In genomic region chr15:66700412-66700801, GRCh38 we compare ENCODE assay signal across 8 cellular contexts. TPM values are rescaled to one million over a fixed set of nuclear protein-coding genes. Genes with fewer than 3 reads are reported as not detected.
A peak's percentile ranks its signal among the peaks of the same experiment; 100 is the strongest.
DNase-seq lines count a peak whose midpoint lies in the region; ATAC-seq and TF ChIP-seq lines count a peak whose summit lies in the region.

No MANE protein-coding gene starts in this region.

- H3K4me3 ChIP-seq in BLaER1: peak overlapping the region; percentile 71

- H3K36me3 Mint-ChIP-seq in IgD-negative memory B cell (peaks cover 3% of the 10 kb centered on the region), chondrocyte (ENCODE audit: low read depth) (no peaks in the 10 kb centered on the region)
- no peaks in the 10 kb centered on the region for H3K36me3 Mint-ChIP-seq in natural killer cell treated with Interleukin-12 subunit alpha and Interleukin-12 subunit beta and Interleukin-15 and Interleukin-18, amount 100 ng/mL, for 72 hours

- H3K27ac ChIP-seq in BLaER1: peak overlapping the region; percentile 35; the same call in 1 of the 2 replicates

- H3K36me3 ChIP-seq in BLaER1: no peaks in the 10 kb centered on the region

- H3K9me3 ChIP-seq in BLaER1: no peaks in the 10 kb centered on the region

- peak overlapping the region; percentile 97 for H3K4me2 ChIP-seq in BLaER1

- H3K27me3 ChIP-seq in BLaER1: peaks cover 38% of the 10 kb centered on the region

- H3K27me3 Mint-ChIP-seq in IgD-negative memory B cell (peaks cover 17% of the 10 kb centered on the region), chondrocyte (ENCODE audit: low read depth) (no peaks in the 10 kb centered on the region)
- H3K27me3 Mint-ChIP-seq in natural killer cell treated with Interleukin-12 subunit alpha and Interleukin-12 subunit beta and Interleukin-15 and Interleukin-18, amount 100 ng/mL, for 72 hours: peaks cover 16 to 21% of the 10 kb centered on the region in 2 donors

- peaks cover 7 to 14% (median 11%) of the 10 kb centered on the region in 3 donors for H3K4me1 Mint-ChIP-seq in IgD-negative memory B cell
- peaks cover 24% of the 10 kb centered on the region for H3K4me1 Mint-ChIP-seq in chondrocyte (ENCODE audit: low read depth)
- H3K4me1 Mint-ChIP-seq in natural killer cell treated with Interleukin-12 subunit alpha and Interleukin-12 subunit beta and Interleukin-15 and Interleukin-18, amount 100 ng/mL, for 72 hours (ENCODE audit: low read depth in 2 of 2): peaks cover 17 to 23% of the 10 kb centered on the region in 2 donors

- no peak for TF ChIP-seq CTCF in chondrocyte (IDR thresholded peaks at IDR 0.05)

- peaks cover 30% of the 10 kb centered on the region for H4K20me1 ChIP-seq in BLaER1

- peaks cover 40% of the 10 kb centered on the region for H3K4me1 ChIP-seq in BLaER1

- DNase-seq in chondrocyte (ENCODE audit: low spot score): no peak
- no peak for DNase-seq in natural killer cell treated with Interleukin-12 subunit alpha and Interleukin-12 subunit beta and Interleukin-15 and Interleukin-18, amount 100 ng/mL, for 72 hours (ENCODE audit: low spot score)
- no peak for DNase-seq in NCI-H2227 (lab: John Stamatoyannopoulos, UW; ENCODE audit: unreplicated experiment)
- no peak for DNase-seq in ecto neural progenitor cell (ENCODE audit: low spot score)
- DNase-seq in activated CD8-positive, alpha-beta memory T cell treated with anti-CD3 and anti-CD28 coated beads for 24 hours: no peak

- peak overlapping the region; percentile 61; the same call in 1 of the 2 replicates for H3K9ac ChIP-seq in BLaER1

- H3K4me3 Mint-ChIP-seq in IgD-negative memory B cell: peak overlapping the region; percentile 88 to 95 (median 94)
- peak overlapping the region; percentile 59 for H3K4me3 Mint-ChIP-seq in chondrocyte (ENCODE audit: unreplicated experiment)
- H3K4me3 Mint-ChIP-seq in natural killer cell treated with Interleukin-12 subunit alpha and Interleukin-12 subunit beta and Interleukin-15 and Interleukin-18, amount 100 ng/mL, for 72 hours: peak overlapping the region; percentile 74

- H3K27ac Mint-ChIP-seq in IgD-negative memory B cell (peak overlapping the region in 2 of 3 donors; percentile 16 to 89), chondrocyte (ENCODE audit: unreplicated experiment) (peak overlapping the region; percentile 32)
- H3K27ac Mint-ChIP-seq in natural killer cell treated with Interleukin-12 subunit alpha and Interleukin-12 subunit beta and Interleukin-15 and Interleukin-18, amount 100 ng/mL, for 72 hours: no peak overlapping the region

- ATAC-seq in natural killer cell treated with Interleukin-12 subunit alpha and Interleukin-12 subunit beta and Interleukin-15 and Interleukin-18, amount 100 ng/mL, for 72 hours: no peak
- no peak for ATAC-seq in GM21390 (IDR thresholded peaks at IDR 0.05; ENCODE audit: unreplicated experiment)

- H3K9me3 Mint-ChIP-seq in IgD-negative memory B cell (peaks cover 0 to 1% (median 0%) of the 10 kb centered on the region in 3 donors), chondrocyte (ENCODE audit: low read depth) (no peaks in the 10 kb centered on the region)
- H3K9me3 Mint-ChIP-seq in natural killer cell treated with Interleukin-12 subunit alpha and Interleukin-12 subunit beta and Interleukin-15 and Interleukin-18, amount 100 ng/mL, for 72 hours: no peaks in the 10 kb centered on the region

RNA-seq across cellular contexts. Expression of gene SMAD6, which starts 1.6 kb away (rescaled TPM):
- polyA plus RNA-seq in IgD-negative memory B cell: not detected
- 5.2 to 29.0 TPM (median 6.6 TPM) in 3 replicates for total RNA-seq in chondrocyte
- total RNA-seq in natural killer cell treated with Interleukin-12 subunit alpha and Interleukin-12 subunit beta and Interleukin-15 and Interleukin-18, amount 100 ng/mL, for 72 hours: 1 to 10 TPM in 1 of 2 donors, under 1 TPM in 1; 0.33 to 1.1 TPM

Comparison
In these comparisons a context has a peak if more than half of its experiments do, and no peak if none do; other contexts are left out.
1. H3K27ac Mint-ChIP-seq: peak in IgD-negative memory B cell (2 of 3) and chondrocyte (single experiment); none in natural killer cell treated with Interleukin-12 subunit alpha and Interleukin-12 subunit beta and Interleukin-15 and Interleukin-18, amount 100 ng/mL, for 72 hours (0 of 2).
2. Peak in every context shown above with its lines, with median percentiles within 50 percentile points of each other: H3K4me3 Mint-ChIP-seq.